22 cellular contexts compared by ENCODE assay signal in the genomic region with DNA sequence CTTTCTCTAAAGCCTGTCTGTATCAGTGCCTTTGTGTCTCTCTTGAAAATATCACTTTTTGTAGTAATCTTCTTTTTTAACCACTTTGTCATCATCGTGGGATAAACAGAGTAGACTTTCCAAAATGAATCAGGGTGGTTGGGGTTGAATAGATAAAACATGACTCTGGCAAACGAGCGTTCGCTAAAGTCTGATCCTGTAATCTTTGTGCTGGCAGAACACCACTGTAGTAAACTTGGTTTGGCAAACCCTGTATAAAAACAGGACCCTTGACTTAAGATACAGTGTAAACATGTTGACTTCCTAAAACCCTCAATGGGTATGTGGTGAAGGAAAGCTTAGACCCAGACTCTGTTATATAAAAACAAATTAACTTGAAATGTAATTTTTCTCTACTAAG. TPM values are rescaled to one million over a fixed set of nuclear protein-coding genes. Genes with fewer than 3 reads are reported as not detected.
"Had no signal": no experiment of that assay in that cellular context is flagged by ENCODE, and none has a peak within 500 bp of the region (broad histone marks: within the 10 kb centered on the region; RNA-seq: fewer than 3 reads in every experiment).

No MANE protein-coding gene starts in this region.

- H3K27me3 Mint-ChIP-seq: activated T-helper 17 cell treated with anti-CD3 and anti-CD28 coated beads, Interleukin-2, amount 50 U/mL, for 72 hours had no signal

- H3K27ac Mint-ChIP-seq: activated naive CD4-positive, alpha-beta T cell treated with anti-CD3 and anti-CD28 coated beads, Interleukin-2, amount 50 U/mL, for 72 hours; activated T-cell treated with anti-CD3 and anti-CD28 coated beads, Interleukin-2, amount 50 U/mL, for 24 hours; activated T-helper 17 cell treated with anti-CD3 and anti-CD28 coated beads, Interleukin-2, amount 50 U/mL, for 72 hours; mesothelial cell of epicardium; natural killer cell treated with Interleukin-12 subunit alpha and Interleukin-12 subunit beta and Interleukin-15 and Interleukin-18, amount 100 ng/mL, for 72 hours; T-cell; T-helper 2 cell treated with Interferon-gamma antibody and Interleukin-4, amounts not matched to agents 5 μg/mL and 100 μg/mL, for 36 hours had no signal

- H3K9me3 Mint-ChIP-seq: T-helper 2 cell treated with Interferon-gamma antibody and Interleukin-4, amounts not matched to agents 5 μg/mL and 100 μg/mL, for 36 hours had no signal

- H3K4me1 Mint-ChIP-seq: activated T-helper 17 cell treated with anti-CD3 and anti-CD28 coated beads, Interleukin-2, amount 50 U/mL, for 72 hours; T-cell had no signal

- H3K4me3 ChIP-seq: sigmoid colon, testis had no signal

- H3K36me3 Mint-ChIP-seq: T-cell had no signal

- H3K36me3 ChIP-seq: sigmoid colon had no signal

- H3K27ac ChIP-seq: parathyroid adenoma, sigmoid colon, testis had no signal

- H3K4me1 ChIP-seq: parathyroid adenoma, testis had no signal

- H3K27me3 ChIP-seq: sigmoid colon, testis had no signal

- DNase-seq: activated CD8-positive, alpha-beta memory T cell treated with anti-CD3 and anti-CD28 coated beads for 24 hours; activated CD8-positive, alpha-beta memory T cell treated with anti-CD3 and anti-CD28 coated beads, Interleukin-2, amount 50 U/mL, for 4 hours; activated T-cell treated with anti-CD3 and anti-CD28 coated beads, Interleukin-2, amount 50 U/mL, for 24 hours; aorta; caudate nucleus; dermis blood vessel endothelial cell; effector CD8-positive, alpha-beta T cell; sigmoid colon; stimulated activated CD4-positive, alpha-beta T cell treated with anti-CD3 and anti-CD28 coated beads, Interleukin-4, amount 100 ng/mL, for 1 hour; stimulated activated naive CD4-positive, alpha-beta T cell; T-cell; testis; trophoblast cell had no signal

- H3K4me3 Mint-ChIP-seq: activated T-cell treated with anti-CD3 and anti-CD28 coated beads, Interleukin-2, amount 50 U/mL, for 24 hours; activated T-helper 17 cell treated with anti-CD3 and anti-CD28 coated beads, Interleukin-2, amount 50 U/mL, for 72 hours; brain; mesothelial cell of epicardium; natural killer cell treated with Interleukin-12 subunit alpha and Interleukin-12 subunit beta and Interleukin-15 and Interleukin-18, amount 100 ng/mL, for 72 hours; T-cell; T-helper 2 cell treated with Interferon-gamma antibody and Interleukin-4, amounts not matched to agents 5 μg/mL and 100 μg/mL, for 36 hours had no signal

- ATAC-seq: activated naive CD4-positive, alpha-beta T cell treated with anti-CD3 and anti-CD28 coated beads, Interleukin-2, amount 50 U/mL, for 72 hours; activated T-helper 17 cell treated with anti-CD3 and anti-CD28 coated beads, Interleukin-2, amount 50 U/mL, for 72 hours; esophagus mucosa; left lobe of liver; natural killer cell treated with Interleukin-12 subunit alpha and Interleukin-12 subunit beta and Interleukin-15 and Interleukin-18, amount 100 ng/mL, for 72 hours; T-cell had no signal

- H3K9me3 ChIP-seq: testis had no signal

RNA-seq across cellular contexts. Expression of a gene that starts 52.4 kb away (rescaled TPM):
- total RNA-seq: activated naive CD4-positive, alpha-beta T cell treated with anti-CD3 and anti-CD28 coated beads, Interleukin-2, amount 50 U/mL, for 72 hours; activated T-helper 17 cell treated with anti-CD3 and anti-CD28 coated beads, Interleukin-2, amount 50 U/mL, for 72 hours; natural killer cell treated with Interleukin-12 subunit alpha and Interleukin-12 subunit beta and Interleukin-15 and Interleukin-18, amount 100 ng/mL, for 72 hours had no signal
